7 cellular contexts compared by ENCODE assay signal in genomic region chr1:226687476-226687875, GRCh38. TPM values are rescaled to one million over a fixed set of nuclear protein-coding genes. Genes with fewer than 3 reads are reported as not detected.
DNase-seq lines count a peak whose midpoint lies in the region; ATAC-seq and TF ChIP-seq lines count a peak whose summit lies in the region.

No MANE protein-coding gene starts in this region.

- ATAC-seq in Right ventricle myocardium superior (ENCODE audit: poor library complexity) (peak; percentile 63), HG02970 (IDR thresholded peaks at IDR 0.05; ENCODE audit: low FRiP score, unreplicated experiment) (no peak), HG02973 (IDR thresholded peaks at IDR 0.05; ENCODE audit: unreplicated experiment) (no peak)

- intact Hi-C loops in Right ventricle myocardium superior (cut with DNase I): no loop called here

- no peak overlapping the region for H3K4me3 ChIP-seq in HFF-Myc (replicated peaks; ENCODE audit: low read depth, low read length)

- peak; percentile 6 for TF ChIP-seq CTCF in HFF-Myc (IDR thresholded peaks at IDR 0.05; ENCODE audit: low read depth, low read length, missing control alignments)

- no peak for DNase-seq in HFF-Myc (ENCODE audit: extremely low read depth, low read depth)
- peak; percentile 62 for DNase-seq in activated CD4-positive, alpha-beta T cell treated with anti-CD3 and anti-CD28 coated beads, Interleukin-2, amount 50 U/mL, for 1 hour
- DNase-seq in Right ventricle myocardium superior: no peak
- DNase-seq in stimulated activated naive CD4-positive, alpha-beta T cell treated with Interleukin-2 at 50 U/mL for 16 hours (lab: John Stamatoyannopoulos, UW): peak; percentile 37
- DNase-seq in NOMO-1 treated with DMSO at 0.1 percent for 48 hours (lab: John Stamatoyannopoulos, UW; ENCODE audit: unreplicated experiment): no peak

RNA-seq across cellular contexts. Expression of gene ITPKB, which starts 51.6 kb away (rescaled TPM):
- 21.2 TPM for total RNA-seq in Right ventricle myocardium superior

Comparison
In these comparisons a context has a peak if more than half of its experiments do, and no peak if none do; other contexts are left out.
1. DNase-seq: peak in activated CD4-positive, alpha-beta T cell treated with anti-CD3 and anti-CD28 coated beads, Interleukin-2, amount 50 U/mL, for 1 hour (single experiment) and stimulated activated naive CD4-positive, alpha-beta T cell treated with Interleukin-2 at 50 U/mL for 16 hours (single experiment); none in HFF-Myc (single experiment), Right ventricle myocardium superior (single experiment) and NOMO-1 treated with DMSO at 0.1 percent for 48 hours (single experiment).